In genomic region chr2:72825271-72826155, GRCh38 we compare ENCODE assay signal across 8 cellular contexts. TPM values are rescaled to one million over a fixed set of nuclear protein-coding genes. Genes with fewer than 3 reads are reported as not detected.
DNase-seq lines count a peak whose midpoint lies in the region; ATAC-seq and TF ChIP-seq lines count a peak whose summit lies in the region.

Gene EXOC6B, minus strand, starts transcription at chr2:72826033.

- WGBS in upper lobe of left lung, 2 donors = 1 to 4% methylated on average over 31 to 62 of the region's 70 CpGs

- intact Hi-C loops in T-helper 1 cell treated with Interleukin-12 subunit alpha and Interleukin-12 subunit beta and Interleukin-4 antibody, amounts not matched to agents 30 ng/mL and 1 ng/mL, for 36 hours (cut with micrococcal nuclease) = loop anchor here (1.0 to 10.0 kb wide), 9 partner anchors 37 to 1598 kb away; partner anchors contain the start of genes ALMS1, CCT7, EGR4 and PAIP2B
- intact Hi-C loops in left cardiac atrium (cut with DNase I) = loop anchor here in 1 of 2 donors (2.0 to 5.0 kb wide), 2 partner anchors 37 to 51 kb away; no protein-coding TSS in a partner anchor
- intact Hi-C loops in posterior vena cava (cut with DNase I) = no loop called here

- H3K9me3 ChIP-seq in upper lobe of left lung = no peaks in the 10 kb centered on the region

- peak in 3 of 4 donors; percentile 53 to 78 (median 65) for TF ChIP-seq POLR2A in upper lobe of left lung (IDR thresholded peaks at IDR 0.05)

- ATAC-seq in HG02763 (IDR thresholded peaks at IDR 0.05; ENCODE audit: unreplicated experiment) (peak; percentile 91), left cardiac atrium (peak; percentile 95 to 96), upper lobe of left lung (ENCODE audit: low FRiP score in 2 of 2) (peak; percentile 94 to 99)

- DNase-seq in GM12865 (ENCODE audit: low read depth) (peak; percentile 84), NCI-H1417 treated with DMSO at 0.1 percent for 48 hours (lab: John Stamatoyannopoulos, UW) (peak; percentile 91), amniotic stem cell (lab: John Stamatoyannopoulos, UW) (peak; percentile 68), left cardiac atrium (peak; percentile 95), posterior vena cava (ENCODE audit: low spot score) (peak; percentile 98), upper lobe of left lung (peak; percentile 92 to 98)

- H3K27me3 ChIP-seq in upper lobe of left lung = no peaks in the 10 kb centered on the region

- no peak for TF ChIP-seq CTCF in GM12865 (IDR thresholded peaks at IDR 0.05; ENCODE audit: insufficient read depth, low read depth, low read length, missing control alignments)
- peak in 3 of 6 experiments; percentile 9 to 27 (median 23) for TF ChIP-seq CTCF in upper lobe of left lung (IDR thresholded peaks at IDR 0.05)

- peak within 1 kb of the TSS; percentile 68 to 90 (median 80) for H3K27ac ChIP-seq in upper lobe of left lung

- H3K4me3 ChIP-seq in GM12865 (ENCODE audit: low read depth, low read length) (peak within 1 kb of the TSS; percentile 75), upper lobe of left lung (peak within 1 kb of the TSS; percentile 66 to 94 (median 80))

- TF ChIP-seq EP300 in upper lobe of left lung (IDR thresholded peaks at IDR 0.05) = no peak

- H3K36me3 ChIP-seq in upper lobe of left lung = no peaks in the 10 kb centered on the region

- peaks cover 7 to 20% (median 17%) of the 10 kb centered on the region in 4 donors for H3K4me1 ChIP-seq in upper lobe of left lung

RNA-seq across cellular contexts. Expression of gene EXOC6B, which starts in this region (rescaled TPM):
- total RNA-seq in T-helper 1 cell treated with Interleukin-12 subunit alpha and Interleukin-12 subunit beta and Interleukin-4 antibody, amounts not matched to agents 30 ng/mL and 1 ng/mL, for 36 hours = 12.9 and 15.2 TPM in 2 replicates
- 100 to 1,000 TPM in 1 of 2 donors, 10 to 100 TPM in 1; 93.7 to 113 TPM for total RNA-seq in left cardiac atrium
- 10 to 100 TPM; 48.2 to 65.4 TPM for total RNA-seq in posterior vena cava
- total RNA-seq in upper lobe of left lung = 10 to 100 TPM; 11.0 to 56.6 (median 24.0) TPM

Comparison
In these comparisons a context has a peak if more than half of its experiments do, and no peak if none do; other contexts are left out.
1. Peak in every context shown above with its lines: DNase-seq, ATAC-seq, H3K4me3 ChIP-seq and H3K27ac ChIP-seq.